Comparison of ENCODE assay signal across 9 cellular contexts in the genomic region with DNA sequence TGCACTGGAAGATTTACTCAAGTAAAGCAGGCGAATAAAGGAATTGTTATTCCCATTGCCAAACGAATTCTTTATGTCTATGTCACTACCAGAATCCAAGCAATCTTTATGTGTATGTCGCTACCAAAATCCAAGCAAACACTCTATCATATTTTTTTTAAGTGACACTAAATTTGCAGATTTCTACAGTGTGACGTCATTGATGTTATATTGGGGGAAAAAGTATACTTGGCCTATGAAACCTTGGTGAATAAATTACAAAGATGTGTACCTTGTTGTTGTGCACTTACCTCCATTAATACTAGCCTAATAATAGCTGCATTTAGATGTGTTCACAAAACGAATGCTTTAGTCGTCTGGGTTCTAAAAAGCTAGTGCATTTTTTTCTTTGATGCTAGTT. TPM values are rescaled to one million over a fixed set of nuclear protein-coding genes. Genes with fewer than 3 reads are reported as not detected.
DNase-seq lines count a peak whose midpoint lies in the region; ATAC-seq and TF ChIP-seq lines count a peak whose summit lies in the region.
"Had no signal": no experiment of that assay in that cellular context is flagged by ENCODE, and none has a peak within 500 bp of the region (broad histone marks: within the 10 kb centered on the region; RNA-seq: fewer than 3 reads in every experiment).

No MANE protein-coding gene starts in this region.

- H3F3A ChIP-seq in neural progenitor cell (ENCODE audit: low read depth) = peaks cover 16% of the 10 kb centered on the region

- peak overlapping the region; percentile 91 for H3K4me2 ChIP-seq in neural progenitor cell

- no peak for TF ChIP-seq CTCF in GM06990 (IDR thresholded peaks at IDR 0.05; ENCODE audit: insufficient read depth, low read length, poor library complexity, severe bottlenecking)
- no peak for TF ChIP-seq CTCF in colonic mucosa (IDR thresholded peaks at IDR 0.05)
- TF ChIP-seq CTCF in neural progenitor cell (IDR thresholded peaks at IDR 0.05) = no peak

- peaks cover 28% of the 10 kb centered on the region for H3K4me1 Mint-ChIP-seq in neural progenitor cell

- no peaks in the 10 kb centered on the region for H3K27me3 Mint-ChIP-seq in neural progenitor cell (ENCODE audit: insufficient read depth, low read depth)

- H3K27me3 ChIP-seq in GM06990 (replicated peaks; ENCODE audit: control insufficient read depth, insufficient read depth, low read length) (no peaks in the 10 kb centered on the region), colonic mucosa (no peaks in the 10 kb centered on the region), neural progenitor cell (no peaks in the 10 kb centered on the region)

- H3K9ac ChIP-seq in colonic mucosa (ENCODE audit: low read depth in 2 of 2, low read length in 2 of 2) (no peak overlapping the region), neural progenitor cell (peak overlapping the region; percentile 35)

- ATAC-seq in GM19395 (IDR thresholded peaks at IDR 0.05; ENCODE audit: unreplicated experiment) (no peak), GM18907 (IDR thresholded peaks at IDR 0.05; ENCODE audit: unreplicated experiment) (no peak), GM21423 (IDR thresholded peaks at IDR 0.05; ENCODE audit: unreplicated experiment) (no peak)

- H3K27ac ChIP-seq in colonic mucosa (no peak overlapping the region), neural progenitor cell (no peak overlapping the region)

- no peaks in the 10 kb centered on the region for H4K20me1 ChIP-seq in neural progenitor cell (ENCODE audit: low read depth)

- H3K79me2 ChIP-seq in neural progenitor cell (ENCODE audit: low read depth) = peaks cover 49% of the 10 kb centered on the region

- H3K36me3 ChIP-seq in GM06990 (ENCODE audit: control insufficient read depth, insufficient read depth, low read length) (peaks cover 2% of the 10 kb centered on the region), colonic mucosa (no peaks in the 10 kb centered on the region), neural progenitor cell (peaks cover 30% of the 10 kb centered on the region)

- H3K36me3 Mint-ChIP-seq in neural progenitor cell = peaks cover 13% of the 10 kb centered on the region

- H3K4me1 ChIP-seq in colonic mucosa (no peaks in the 10 kb centered on the region), neural progenitor cell (peaks cover 14% of the 10 kb centered on the region)

- DNase-seq in GM06990 (ENCODE audit: extremely low read depth, insufficient read length) (no peak), NAMALWA (ENCODE audit: low spot score) (peak; percentile 11), colonic mucosa (no peak), neural progenitor cell (ENCODE audit: low spot score) (no peak)
- DNase-seq: activated CD4-positive, CD25-positive, alpha-beta regulatory T cell treated with anti-CD3 and anti-CD28 coated beads, Interleukin-2, amount 50 U/mL, for 72 hours; NCI-H2081 treated with DMSO at 0.1 percent for 48 hours had no signal

- peak overlapping the region; percentile 98 for H3K4me3 Mint-ChIP-seq in neural progenitor cell

- intact Hi-C loops in colonic mucosa (cut with DNase I) = no loop called here

- H3K9me3 Mint-ChIP-seq in neural progenitor cell = no peaks in the 10 kb centered on the region

- H3K4me3 ChIP-seq in GM06990 (replicated peaks; ENCODE audit: low read depth, low read length) = peak overlapping the region; percentile 90
- peak overlapping the region; percentile 55 for H3K4me3 ChIP-seq in colonic mucosa
- H3K4me3 ChIP-seq in neural progenitor cell = peak overlapping the region; percentile 90

- H3K9me3 ChIP-seq in colonic mucosa = no peaks in the 10 kb centered on the region
- H3K9me3 ChIP-seq in neural progenitor cell (ENCODE audit: low read depth) = no peaks in the 10 kb centered on the region

- no peak overlapping the region for H2AFZ ChIP-seq in neural progenitor cell (replicated peaks)

- H3K27ac Mint-ChIP-seq in neural progenitor cell = peak overlapping the region; percentile 95

RNA-seq across cellular contexts. Expression of gene TTK, which starts 1.0 kb away (rescaled TPM):
- total RNA-seq in colonic mucosa (10 to 100 TPM in 1 of 2 donors, 1 to 10 TPM in 1; 8.9 to 25.3 TPM), neural progenitor cell (ENCODE audit: low replicate concordance) (139 and 231 TPM in 2 replicates)

RNA-seq across cellular contexts. Expression of gene ELOVL4, which starts 58.1 kb away (rescaled TPM):
- under 1 TPM; 0.30 to 0.66 TPM for total RNA-seq in colonic mucosa
- total RNA-seq in neural progenitor cell (ENCODE audit: low replicate concordance) = 11.6 and 17.2 TPM in 2 replicates
